1 cellular context compared by ENCODE assay signal in genomic region chr1:247656475-247656874, GRCh38.
TF ChIP-seq lines count a peak whose summit lies in the region.

No MANE protein-coding gene starts in this region.

TF ChIP-seq in GM12878, 131 proteins besides CTCF, POLR2A, EP300 and RAD21:
- TF ChIP-seq WRNIP1 (IDR thresholded peaks at IDR 0.05; ENCODE audit: borderline replicate concordance, low read depth, low read length) = no peak
- TF ChIP-seq CHD4 (IDR thresholded peaks at IDR 0.05) = no peak
- TF ChIP-seq RELA (IDR thresholded peaks at IDR 0.05; ENCODE audit: borderline replicate concordance, partially characterized antibody) = no peak
- no peak for TF ChIP-seq EED (IDR thresholded peaks at IDR 0.05; ENCODE audit: low read depth)
- no peak for TF ChIP-seq MLLT1 (IDR thresholded peaks at IDR 0.05)
- TF ChIP-seq CEBPZ (IDR thresholded peaks at IDR 0.05; ENCODE audit: low read depth, low read length) = no peak
- no peak for TF ChIP-seq ZNF207 (IDR thresholded peaks at IDR 0.05; ENCODE audit: borderline replicate concordance)
- no peak for TF ChIP-seq E2F4 (IDR thresholded peaks at IDR 0.05; ENCODE audit: low read depth, low read length)
- TF ChIP-seq NR2F1 (conservative IDR thresholded peaks at IDR 0.05) = no peak
- TF ChIP-seq, protein P1, sequence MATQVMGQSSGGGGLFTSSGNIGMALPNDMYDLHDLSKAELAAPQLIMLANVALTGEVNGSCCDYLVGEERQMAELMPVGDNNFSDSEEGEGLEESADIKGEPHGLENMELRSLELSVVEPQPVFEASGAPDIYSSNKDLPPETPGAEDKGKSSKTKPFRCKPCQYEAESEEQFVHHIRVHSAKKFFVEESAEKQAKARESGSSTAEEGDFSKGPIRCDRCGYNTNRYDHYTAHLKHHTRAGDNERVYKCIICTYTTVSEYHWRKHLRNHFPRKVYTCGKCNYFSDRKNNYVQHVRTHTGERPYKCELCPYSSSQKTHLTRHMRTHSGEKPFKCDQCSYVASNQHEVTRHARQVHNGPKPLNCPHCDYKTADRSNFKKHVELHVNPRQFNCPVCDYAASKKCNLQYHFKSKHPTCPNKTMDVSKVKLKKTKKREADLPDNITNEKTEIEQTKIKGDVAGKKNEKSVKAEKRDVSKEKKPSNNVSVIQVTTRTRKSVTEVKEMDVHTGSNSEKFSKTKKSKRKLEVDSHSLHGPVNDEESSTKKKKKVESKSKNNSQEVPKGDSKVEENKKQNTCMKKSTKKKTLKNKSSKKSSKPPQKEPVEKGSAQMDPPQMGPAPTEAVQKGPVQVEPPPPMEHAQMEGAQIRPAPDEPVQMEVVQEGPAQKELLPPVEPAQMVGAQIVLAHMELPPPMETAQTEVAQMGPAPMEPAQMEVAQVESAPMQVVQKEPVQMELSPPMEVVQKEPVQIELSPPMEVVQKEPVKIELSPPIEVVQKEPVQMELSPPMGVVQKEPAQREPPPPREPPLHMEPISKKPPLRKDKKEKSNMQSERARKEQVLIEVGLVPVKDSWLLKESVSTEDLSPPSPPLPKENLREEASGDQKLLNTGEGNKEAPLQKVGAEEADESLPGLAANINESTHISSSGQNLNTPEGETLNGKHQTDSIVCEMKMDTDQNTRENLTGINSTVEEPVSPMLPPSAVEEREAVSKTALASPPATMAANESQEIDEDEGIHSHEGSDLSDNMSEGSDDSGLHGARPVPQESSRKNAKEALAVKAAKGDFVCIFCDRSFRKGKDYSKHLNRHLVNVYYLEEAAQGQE (IDR thresholded peaks at IDR 0.05; ENCODE audit: low read depth, low read length) = no peak
- TF ChIP-seq SUZ12 (IDR thresholded peaks at IDR 0.05; ENCODE audit: unreplicated experiment) = no peak
